In the genomic region with DNA sequence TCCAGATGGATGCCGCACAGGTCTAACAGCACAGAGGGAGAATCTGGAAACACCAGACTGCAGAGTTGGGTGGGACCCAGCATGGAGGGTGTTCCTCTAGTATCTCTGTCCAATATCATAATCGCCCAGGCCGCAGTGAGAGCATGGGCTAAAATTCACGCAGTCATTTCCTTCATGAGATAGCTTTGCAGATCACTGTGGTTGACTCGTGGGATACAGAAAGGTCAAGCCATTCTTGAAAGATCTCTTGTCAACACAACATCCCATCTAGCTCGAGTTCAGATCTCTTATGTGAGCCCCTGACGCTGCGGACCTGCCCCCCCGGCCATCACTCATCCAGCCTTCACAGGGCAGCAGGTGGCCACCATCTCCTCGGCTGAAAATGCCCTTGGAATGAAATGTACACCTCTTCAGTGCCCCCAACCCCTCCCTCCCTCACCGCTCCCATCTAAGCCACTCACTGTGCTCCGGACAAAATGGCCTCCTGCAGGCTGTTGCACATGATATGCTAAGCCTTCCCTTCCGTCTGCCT, we compare ENCODE assay signal across 1 cellular context.
TF ChIP-seq lines count a peak whose summit lies in the region.

No MANE protein-coding gene starts in this region.

TF ChIP-seq in K562, 482 proteins besides CTCF, POLR2A, EP300 and RAD21 (continues in another document):
- TF ChIP-seq MAFG (tag; conservative IDR thresholded peaks at IDR 0.05) (0 out of 2 replicates have a peak, but pooled peaks have one; percentile 18), NFE2L1 (tag; IDR thresholded peaks at IDR 0.05; ENCODE audit: borderline replicate concordance, low read depth) (no peak), GTF2E2 (tag; IDR thresholded peaks at IDR 0.05) (no peak), KLF16 (IDR thresholded peaks at IDR 0.05) (no peak), ZNF766 (CRISPR knock-in tag; conservative IDR thresholded peaks at IDR 0.05) (0 out of 2 replicates have a peak, but pooled peaks have one; percentile 21), ZNF561 (CRISPR knock-in tag; conservative IDR thresholded peaks at IDR 0.05) (no peak), ZNF57 (CRISPR knock-in tag; IDR thresholded peaks at IDR 0.05) (no peak), TEAD1 (CRISPR knock-in tag; IDR thresholded peaks at IDR 0.05) (0 out of 4 replicates have a peak, but pooled peaks of 1 of the 2 experiments have one; percentile 37), ELF2 (CRISPR knock-in tag; IDR thresholded peaks at IDR 0.05) (no peak), TEAD4 (IDR thresholded peaks at IDR 0.05; ENCODE audit: low read length) (peak; percentile 28; the same call in 1 of the 2 replicates), TEAD4 (CRISPR knock-in tag; IDR thresholded peaks at IDR 0.05; ENCODE audit: borderline replicate concordance) (no peak), MEIS2 (IDR thresholded peaks at IDR 0.05; ENCODE audit: partially characterized antibody) (peak; percentile 38), STAT5B (CRISPR knock-in tag; IDR thresholded peaks at IDR 0.05) (no peak), TCF3 (CRISPR knock-in tag; IDR thresholded peaks at IDR 0.05) (peak; percentile 35), TGIF2 (CRISPR knock-in tag; IDR thresholded peaks at IDR 0.05) (no peak), ZNF75A (CRISPR knock-in tag; IDR thresholded peaks at IDR 0.05) (no peak), MBD1 (CRISPR knock-in tag; IDR thresholded peaks at IDR 0.05) (no peak), ZNF354B (CRISPR knock-in tag; IDR thresholded peaks at IDR 0.05) (no peak), ZSCAN32 (CRISPR knock-in tag; IDR thresholded peaks at IDR 0.05) (no peak)
- TF ChIP-seq, protein P1, sequence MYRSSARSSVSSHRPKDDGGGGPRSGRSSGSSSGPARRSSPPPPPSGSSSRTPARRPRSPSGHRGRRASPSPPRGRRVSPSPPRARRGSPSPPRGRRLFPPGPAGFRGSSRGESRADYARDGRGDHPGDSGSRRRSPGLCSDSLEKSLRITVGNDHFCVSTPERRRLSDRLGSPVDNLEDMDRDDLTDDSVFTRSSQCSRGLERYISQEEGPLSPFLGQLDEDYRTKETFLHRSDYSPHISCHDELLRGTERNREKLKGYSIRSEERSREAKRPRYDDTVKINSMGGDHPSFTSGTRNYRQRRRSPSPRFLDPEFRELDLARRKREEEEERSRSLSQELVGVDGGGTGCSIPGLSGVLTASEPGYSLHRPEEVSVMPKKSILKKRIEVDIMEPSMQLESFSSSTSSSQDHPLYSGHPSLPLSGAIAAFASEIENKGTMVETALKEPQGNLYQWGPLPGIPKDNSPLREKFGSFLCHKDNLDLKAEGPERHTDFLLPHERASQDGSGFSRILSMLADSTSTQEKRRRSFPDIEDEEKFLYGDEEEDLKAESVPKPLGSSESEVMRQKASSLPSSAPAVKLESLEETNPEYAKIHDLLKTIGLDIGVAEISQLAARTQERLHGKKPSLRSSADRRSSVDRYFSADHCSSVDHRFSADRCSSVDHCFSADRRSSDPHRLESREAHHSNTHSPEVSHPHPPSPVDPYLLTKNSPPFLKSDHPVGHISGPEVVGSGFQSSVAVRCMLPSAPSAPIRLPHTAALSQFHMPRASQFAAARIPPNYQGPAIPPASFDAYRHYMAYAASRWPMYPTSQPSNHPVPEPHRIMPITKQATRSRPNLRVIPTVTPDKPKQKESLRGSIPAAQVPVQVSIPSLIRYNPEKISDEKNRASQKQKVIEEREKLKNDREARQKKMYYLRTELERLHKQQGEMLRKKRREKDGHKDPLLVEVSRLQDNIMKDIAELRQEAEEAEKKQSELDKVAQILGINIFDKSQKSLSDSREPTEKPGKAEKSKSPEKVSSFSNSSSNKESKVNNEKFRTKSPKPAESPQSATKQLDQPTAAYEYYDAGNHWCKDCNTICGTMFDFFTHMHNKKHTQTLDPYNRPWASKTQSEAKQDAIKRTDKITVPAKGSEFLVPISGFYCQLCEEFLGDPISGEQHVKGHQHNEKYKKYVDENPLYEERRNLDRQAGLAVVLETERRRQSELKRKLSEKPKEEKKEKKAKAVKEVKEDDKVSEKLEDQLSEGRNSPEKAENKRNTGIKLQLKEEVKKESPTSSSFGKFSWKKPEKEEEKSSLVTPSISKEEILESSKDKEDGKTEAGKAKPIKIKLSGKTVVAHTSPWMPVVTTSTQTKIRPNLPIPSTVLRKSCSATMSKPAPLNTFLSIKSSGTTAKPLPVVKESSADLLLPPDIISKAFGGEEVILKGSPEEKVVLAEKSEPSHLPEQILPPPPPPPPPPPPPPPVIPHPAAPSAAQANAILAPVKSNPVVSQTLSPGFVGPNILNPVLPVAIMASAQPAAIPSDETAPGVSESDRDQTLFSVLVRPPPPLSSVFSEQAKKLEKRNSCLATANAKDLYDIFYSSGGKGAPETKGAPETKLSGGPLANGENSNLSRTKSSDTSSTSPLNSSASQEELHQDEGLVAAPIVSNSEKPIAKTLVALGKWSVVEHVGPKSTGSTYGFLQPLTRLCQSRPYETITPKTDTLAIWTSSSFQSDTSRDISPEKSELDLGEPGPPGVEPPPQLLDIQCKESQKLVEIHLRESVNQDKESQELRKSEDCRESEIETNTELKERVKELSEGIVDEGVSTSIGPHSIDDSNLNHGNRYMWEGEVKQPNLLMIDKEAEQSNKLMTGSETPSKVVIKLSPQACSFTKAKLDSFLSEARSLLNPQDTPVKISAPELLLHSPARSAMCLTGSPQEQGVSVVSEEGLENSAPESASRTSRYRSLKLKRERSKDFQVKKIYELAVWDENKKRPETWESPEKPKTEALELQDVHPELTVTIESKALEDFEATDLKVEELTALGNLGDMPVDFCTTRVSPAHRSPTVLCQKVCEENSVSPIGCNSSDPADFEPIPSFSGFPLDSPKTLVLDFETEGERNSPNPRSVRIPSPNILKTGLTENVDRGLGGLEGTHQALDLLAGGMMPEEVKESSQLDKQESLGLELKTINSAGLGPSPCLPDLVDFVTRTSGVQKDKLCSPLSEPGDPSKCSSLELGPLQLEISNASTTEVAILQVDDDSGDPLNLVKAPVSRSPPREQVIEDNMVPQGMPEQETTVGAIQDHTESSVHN (IDR thresholded peaks at IDR 0.05; ENCODE audit: borderline replicate concordance in 1 of 2, low read depth in 1 of 2), result no peak
- TF ChIP-seq, protein P2, sequence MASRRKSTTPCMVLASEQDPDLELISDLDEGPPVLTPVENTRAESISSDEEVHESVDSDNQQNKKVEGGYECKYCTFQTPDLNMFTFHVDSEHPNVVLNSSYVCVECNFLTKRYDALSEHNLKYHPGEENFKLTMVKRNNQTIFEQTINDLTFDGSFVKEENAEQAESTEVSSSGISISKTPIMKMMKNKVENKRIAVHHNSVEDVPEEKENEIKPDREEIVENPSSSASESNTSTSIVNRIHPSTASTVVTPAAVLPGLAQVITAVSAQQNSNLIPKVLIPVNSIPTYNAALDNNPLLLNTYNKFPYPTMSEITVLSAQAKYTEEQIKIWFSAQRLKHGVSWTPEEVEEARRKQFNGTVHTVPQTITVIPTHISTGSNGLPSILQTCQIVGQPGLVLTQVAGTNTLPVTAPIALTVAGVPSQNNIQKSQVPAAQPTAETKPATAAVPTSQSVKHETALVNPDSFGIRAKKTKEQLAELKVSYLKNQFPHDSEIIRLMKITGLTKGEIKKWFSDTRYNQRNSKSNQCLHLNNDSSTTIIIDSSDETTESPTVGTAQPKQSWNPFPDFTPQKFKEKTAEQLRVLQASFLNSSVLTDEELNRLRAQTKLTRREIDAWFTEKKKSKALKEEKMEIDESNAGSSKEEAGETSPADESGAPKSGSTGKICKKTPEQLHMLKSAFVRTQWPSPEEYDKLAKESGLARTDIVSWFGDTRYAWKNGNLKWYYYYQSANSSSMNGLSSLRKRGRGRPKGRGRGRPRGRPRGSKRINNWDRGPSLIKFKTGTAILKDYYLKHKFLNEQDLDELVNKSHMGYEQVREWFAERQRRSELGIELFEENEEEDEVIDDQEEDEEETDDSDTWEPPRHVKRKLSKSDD (conservative IDR thresholded peaks at IDR 0.05; ENCODE audit: low read length), result no peak
- TF ChIP-seq, protein P3, sequence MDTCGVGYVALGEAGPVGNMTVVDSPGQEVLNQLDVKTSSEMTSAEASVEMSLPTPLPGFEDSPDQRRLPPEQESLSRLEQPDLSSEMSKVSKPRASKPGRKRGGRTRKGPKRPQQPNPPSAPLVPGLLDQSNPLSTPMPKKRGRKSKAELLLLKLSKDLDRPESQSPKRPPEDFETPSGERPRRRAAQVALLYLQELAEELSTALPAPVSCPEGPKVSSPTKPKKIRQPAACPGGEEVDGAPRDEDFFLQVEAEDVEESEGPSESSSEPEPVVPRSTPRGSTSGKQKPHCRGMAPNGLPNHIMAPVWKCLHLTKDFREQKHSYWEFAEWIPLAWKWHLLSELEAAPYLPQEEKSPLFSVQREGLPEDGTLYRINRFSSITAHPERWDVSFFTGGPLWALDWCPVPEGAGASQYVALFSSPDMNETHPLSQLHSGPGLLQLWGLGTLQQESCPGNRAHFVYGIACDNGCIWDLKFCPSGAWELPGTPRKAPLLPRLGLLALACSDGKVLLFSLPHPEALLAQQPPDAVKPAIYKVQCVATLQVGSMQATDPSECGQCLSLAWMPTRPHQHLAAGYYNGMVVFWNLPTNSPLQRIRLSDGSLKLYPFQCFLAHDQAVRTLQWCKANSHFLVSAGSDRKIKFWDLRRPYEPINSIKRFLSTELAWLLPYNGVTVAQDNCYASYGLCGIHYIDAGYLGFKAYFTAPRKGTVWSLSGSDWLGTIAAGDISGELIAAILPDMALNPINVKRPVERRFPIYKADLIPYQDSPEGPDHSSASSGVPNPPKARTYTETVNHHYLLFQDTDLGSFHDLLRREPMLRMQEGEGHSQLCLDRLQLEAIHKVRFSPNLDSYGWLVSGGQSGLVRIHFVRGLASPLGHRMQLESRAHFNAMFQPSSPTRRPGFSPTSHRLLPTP (IDR thresholded peaks at IDR 0.05; ENCODE audit: borderline replicate concordance, extremely low read depth, insufficient read length), result no peak
- TF ChIP-seq, protein P4, sequence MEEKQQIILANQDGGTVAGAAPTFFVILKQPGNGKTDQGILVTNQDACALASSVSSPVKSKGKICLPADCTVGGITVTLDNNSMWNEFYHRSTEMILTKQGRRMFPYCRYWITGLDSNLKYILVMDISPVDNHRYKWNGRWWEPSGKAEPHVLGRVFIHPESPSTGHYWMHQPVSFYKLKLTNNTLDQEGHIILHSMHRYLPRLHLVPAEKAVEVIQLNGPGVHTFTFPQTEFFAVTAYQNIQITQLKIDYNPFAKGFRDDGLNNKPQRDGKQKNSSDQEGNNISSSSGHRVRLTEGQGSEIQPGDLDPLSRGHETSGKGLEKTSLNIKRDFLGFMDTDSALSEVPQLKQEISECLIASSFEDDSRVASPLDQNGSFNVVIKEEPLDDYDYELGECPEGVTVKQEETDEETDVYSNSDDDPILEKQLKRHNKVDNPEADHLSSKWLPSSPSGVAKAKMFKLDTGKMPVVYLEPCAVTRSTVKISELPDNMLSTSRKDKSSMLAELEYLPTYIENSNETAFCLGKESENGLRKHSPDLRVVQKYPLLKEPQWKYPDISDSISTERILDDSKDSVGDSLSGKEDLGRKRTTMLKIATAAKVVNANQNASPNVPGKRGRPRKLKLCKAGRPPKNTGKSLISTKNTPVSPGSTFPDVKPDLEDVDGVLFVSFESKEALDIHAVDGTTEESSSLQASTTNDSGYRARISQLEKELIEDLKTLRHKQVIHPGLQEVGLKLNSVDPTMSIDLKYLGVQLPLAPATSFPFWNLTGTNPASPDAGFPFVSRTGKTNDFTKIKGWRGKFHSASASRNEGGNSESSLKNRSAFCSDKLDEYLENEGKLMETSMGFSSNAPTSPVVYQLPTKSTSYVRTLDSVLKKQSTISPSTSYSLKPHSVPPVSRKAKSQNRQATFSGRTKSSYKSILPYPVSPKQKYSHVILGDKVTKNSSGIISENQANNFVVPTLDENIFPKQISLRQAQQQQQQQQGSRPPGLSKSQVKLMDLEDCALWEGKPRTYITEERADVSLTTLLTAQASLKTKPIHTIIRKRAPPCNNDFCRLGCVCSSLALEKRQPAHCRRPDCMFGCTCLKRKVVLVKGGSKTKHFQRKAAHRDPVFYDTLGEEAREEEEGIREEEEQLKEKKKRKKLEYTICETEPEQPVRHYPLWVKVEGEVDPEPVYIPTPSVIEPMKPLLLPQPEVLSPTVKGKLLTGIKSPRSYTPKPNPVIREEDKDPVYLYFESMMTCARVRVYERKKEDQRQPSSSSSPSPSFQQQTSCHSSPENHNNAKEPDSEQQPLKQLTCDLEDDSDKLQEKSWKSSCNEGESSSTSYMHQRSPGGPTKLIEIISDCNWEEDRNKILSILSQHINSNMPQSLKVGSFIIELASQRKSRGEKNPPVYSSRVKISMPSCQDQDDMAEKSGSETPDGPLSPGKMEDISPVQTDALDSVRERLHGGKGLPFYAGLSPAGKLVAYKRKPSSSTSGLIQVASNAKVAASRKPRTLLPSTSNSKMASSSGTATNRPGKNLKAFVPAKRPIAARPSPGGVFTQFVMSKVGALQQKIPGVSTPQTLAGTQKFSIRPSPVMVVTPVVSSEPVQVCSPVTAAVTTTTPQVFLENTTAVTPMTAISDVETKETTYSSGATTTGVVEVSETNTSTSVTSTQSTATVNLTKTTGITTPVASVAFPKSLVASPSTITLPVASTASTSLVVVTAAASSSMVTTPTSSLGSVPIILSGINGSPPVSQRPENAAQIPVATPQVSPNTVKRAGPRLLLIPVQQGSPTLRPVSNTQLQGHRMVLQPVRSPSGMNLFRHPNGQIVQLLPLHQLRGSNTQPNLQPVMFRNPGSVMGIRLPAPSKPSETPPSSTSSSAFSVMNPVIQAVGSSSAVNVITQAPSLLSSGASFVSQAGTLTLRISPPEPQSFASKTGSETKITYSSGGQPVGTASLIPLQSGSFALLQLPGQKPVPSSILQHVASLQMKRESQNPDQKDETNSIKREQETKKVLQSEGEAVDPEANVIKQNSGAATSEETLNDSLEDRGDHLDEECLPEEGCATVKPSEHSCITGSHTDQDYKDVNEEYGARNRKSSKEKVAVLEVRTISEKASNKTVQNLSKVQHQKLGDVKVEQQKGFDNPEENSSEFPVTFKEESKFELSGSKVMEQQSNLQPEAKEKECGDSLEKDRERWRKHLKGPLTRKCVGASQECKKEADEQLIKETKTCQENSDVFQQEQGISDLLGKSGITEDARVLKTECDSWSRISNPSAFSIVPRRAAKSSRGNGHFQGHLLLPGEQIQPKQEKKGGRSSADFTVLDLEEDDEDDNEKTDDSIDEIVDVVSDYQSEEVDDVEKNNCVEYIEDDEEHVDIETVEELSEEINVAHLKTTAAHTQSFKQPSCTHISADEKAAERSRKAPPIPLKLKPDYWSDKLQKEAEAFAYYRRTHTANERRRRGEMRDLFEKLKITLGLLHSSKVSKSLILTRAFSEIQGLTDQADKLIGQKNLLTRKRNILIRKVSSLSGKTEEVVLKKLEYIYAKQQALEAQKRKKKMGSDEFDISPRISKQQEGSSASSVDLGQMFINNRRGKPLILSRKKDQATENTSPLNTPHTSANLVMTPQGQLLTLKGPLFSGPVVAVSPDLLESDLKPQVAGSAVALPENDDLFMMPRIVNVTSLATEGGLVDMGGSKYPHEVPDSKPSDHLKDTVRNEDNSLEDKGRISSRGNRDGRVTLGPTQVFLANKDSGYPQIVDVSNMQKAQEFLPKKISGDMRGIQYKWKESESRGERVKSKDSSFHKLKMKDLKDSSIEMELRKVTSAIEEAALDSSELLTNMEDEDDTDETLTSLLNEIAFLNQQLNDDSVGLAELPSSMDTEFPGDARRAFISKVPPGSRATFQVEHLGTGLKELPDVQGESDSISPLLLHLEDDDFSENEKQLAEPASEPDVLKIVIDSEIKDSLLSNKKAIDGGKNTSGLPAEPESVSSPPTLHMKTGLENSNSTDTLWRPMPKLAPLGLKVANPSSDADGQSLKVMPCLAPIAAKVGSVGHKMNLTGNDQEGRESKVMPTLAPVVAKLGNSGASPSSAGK (IDR thresholded peaks at IDR 0.05), result no peak
